Comparison of ENCODE assay signal across 8 cellular contexts in the genomic region with DNA sequence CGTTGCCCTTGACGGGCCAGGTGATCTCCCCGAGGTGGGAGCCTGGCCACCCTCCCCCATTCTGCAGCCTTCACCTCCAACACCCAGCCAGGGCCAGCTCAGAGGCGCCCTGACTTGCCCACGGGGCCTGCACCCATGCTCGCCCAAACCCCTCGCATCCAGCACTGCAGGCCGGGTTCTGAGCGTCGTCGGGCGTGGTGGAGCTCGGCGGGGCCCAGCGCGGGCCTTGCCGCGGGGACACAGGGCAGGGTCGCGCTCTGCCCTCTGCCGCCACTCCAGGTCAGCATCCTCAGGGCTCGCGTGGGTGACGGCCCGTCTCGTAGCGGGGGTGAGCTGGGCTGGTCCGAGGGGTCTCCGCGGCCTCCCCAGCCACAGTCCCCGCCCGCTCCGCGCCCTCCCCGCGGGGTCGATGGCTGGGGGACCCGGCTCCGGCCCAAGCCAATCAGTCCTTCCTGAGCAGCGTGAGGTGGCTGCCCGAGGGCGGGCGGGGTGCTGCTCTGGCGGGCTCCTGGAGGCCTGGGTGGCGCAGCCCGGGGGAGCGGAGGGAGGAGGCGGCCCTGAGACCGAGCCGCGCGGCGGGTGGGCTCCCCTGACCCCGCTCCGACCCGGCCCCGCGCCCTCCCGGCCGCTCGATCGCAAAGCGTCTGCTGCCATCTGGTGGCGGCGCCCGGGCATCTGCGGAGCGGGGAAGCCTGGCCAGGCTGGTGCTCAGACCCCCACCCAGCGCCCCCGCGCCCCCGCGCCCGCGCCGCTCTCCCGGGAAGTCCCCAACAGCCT.
A peak's percentile ranks its signal among the peaks of the same experiment; 100 is the strongest.
DNase-seq lines count a peak whose midpoint lies in the region; ATAC-seq and TF ChIP-seq lines count a peak whose summit lies in the region.

No MANE protein-coding gene starts in this region.

- peak overlapping the region; percentile 70 for H3K27ac ChIP-seq in WERI-Rb-1
- H3K27ac ChIP-seq in breast epithelium = no peak overlapping the region

- peak overlapping the region; percentile 38 for H3K4me3 ChIP-seq in Jurkat, Clone E6-1 (ENCODE audit: low read length)
- H3K4me3 ChIP-seq in WERI-Rb-1 (ENCODE audit: low read depth, low read length) (peak overlapping the region; percentile 80), breast epithelium (peak overlapping the region; percentile 33 to 66 (median 46)), kidney epithelial cell (ENCODE audit: low read depth, low read length) (peak overlapping the region; percentile 23)

- ATAC-seq in HG02981 (IDR thresholded peaks at IDR 0.05; ENCODE audit: unreplicated experiment) = no peak

- H3K27me3 ChIP-seq in WERI-Rb-1 (ENCODE audit: insufficient read depth, low read depth, severe bottlenecking) (no peaks in the 10 kb centered on the region), breast epithelium (peaks cover 13 to 49% of the 10 kb centered on the region in 2 donors), kidney epithelial cell (ENCODE audit: control insufficient read depth, insufficient read depth, low read length) (peaks cover 27% of the 10 kb centered on the region)

- H3K4me1 ChIP-seq in breast epithelium = no peaks in the 10 kb centered on the region

- TF ChIP-seq CTCF in WERI-Rb-1 (IDR thresholded peaks at IDR 0.05; ENCODE audit: low read depth, low read length) = peak; percentile 73
- TF ChIP-seq CTCF in breast epithelium (IDR thresholded peaks at IDR 0.05) = peak in 2 of 3 donors; percentile 40 to 75
- TF ChIP-seq CTCF in kidney epithelial cell (IDR thresholded peaks at IDR 0.05; ENCODE audit: insufficient read depth, low read length, poor library complexity, severe bottlenecking) = peak; percentile 32

- H3K9me3 ChIP-seq in WERI-Rb-1 (ENCODE audit: severe bottlenecking) (no peaks in the 10 kb centered on the region), breast epithelium (peaks cover 0 to under 1% of the 10 kb centered on the region in 2 donors)

- H3K36me3 ChIP-seq in WERI-Rb-1 = no peaks in the 10 kb centered on the region
- no peaks in the 10 kb centered on the region for H3K36me3 ChIP-seq in breast epithelium
- H3K36me3 ChIP-seq in kidney epithelial cell (ENCODE audit: control insufficient read depth, insufficient read depth, low read length) = no peaks in the 10 kb centered on the region

- TF ChIP-seq POLR2A in breast epithelium (IDR thresholded peaks at IDR 0.05) = no peak

- intact Hi-C loops in breast epithelium (cut with DNase I; ENCODE audit: low total_unique reads) = loop anchor here (10.0 kb wide), 1 partner anchor 108 kb away; no protein-coding TSS in a partner anchor

- peak; percentile 73 for DNase-seq in NCI-H82 (lab: John Stamatoyannopoulos, UW)
- DNase-seq in NCI-H82 treated with DMSO at 0.1 percent for 48 hours (lab: John Stamatoyannopoulos, UW; ENCODE audit: unreplicated experiment) = no peak
- no peak for DNase-seq in Jurkat, Clone E6-1 (ENCODE audit: low read depth, low spot score)
- peak; percentile 74 for DNase-seq in WERI-Rb-1
- DNase-seq in breast epithelium (ENCODE audit: low spot score in 2 of 2) = no peak
- no peak for DNase-seq in kidney epithelial cell (ENCODE audit: low read depth)
- DNase-seq in stimulated activated CD4-positive, alpha-beta T cell treated with anti-CD3 and anti-CD28 coated beads, Interleukin-2, amount 100 ng/mL, for 24 hours = peak; percentile 75 to 81

Comparison
In these comparisons a context has a peak if more than half of its experiments do, and no peak if none do; other contexts are left out.
1. DNase-seq: peak in NCI-H82 (single experiment), WERI-Rb-1 (single experiment) and stimulated activated CD4-positive, alpha-beta T cell treated with anti-CD3 and anti-CD28 coated beads, Interleukin-2, amount 100 ng/mL, for 24 hours (2 of 2); none in NCI-H82 treated with DMSO at 0.1 percent for 48 hours (single experiment), Jurkat, Clone E6-1 (single experiment), breast epithelium (0 of 2) and kidney epithelial cell (single experiment).
2. H3K4me3 ChIP-seq: peak in every context shown above with its lines; median percentile 80 in WERI-Rb-1; 46 in breast epithelium; 38 in Jurkat, Clone E6-1; 23 in kidney epithelial cell.
3. Peak in every context shown above with its lines, with median percentiles within 50 percentile points of each other: CTCF ChIP-seq.